Comparison of ENCODE assay signal across 26 cellular contexts in the genomic region with DNA sequence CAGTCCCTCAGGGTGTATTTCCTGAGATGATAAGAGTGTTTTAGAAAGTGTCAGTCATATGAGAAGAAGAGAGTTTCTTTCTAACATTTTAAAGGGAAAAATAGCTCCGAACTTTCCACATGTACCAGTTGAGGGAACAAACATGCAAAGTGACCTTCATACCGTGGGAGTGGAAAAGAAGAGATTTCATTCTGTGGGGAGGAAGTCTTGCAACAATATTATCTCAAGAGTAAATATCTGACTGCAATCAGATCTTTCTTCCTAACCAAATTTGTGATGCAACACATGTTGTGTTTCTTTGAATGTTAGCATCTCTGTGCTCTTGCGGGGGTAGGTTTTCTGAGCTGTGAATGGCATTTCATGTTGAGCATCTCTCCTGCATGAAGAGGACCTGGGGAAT. TPM values are rescaled to one million over a fixed set of nuclear protein-coding genes. Genes with fewer than 3 reads are reported as not detected.
DNase-seq lines count a peak whose midpoint lies in the region; ATAC-seq and TF ChIP-seq lines count a peak whose summit lies in the region.
"Had no signal": no experiment of that assay in that cellular context is flagged by ENCODE, and none has a peak within 500 bp of the region (broad histone marks: within the 10 kb centered on the region; RNA-seq: fewer than 3 reads in every experiment).

No MANE protein-coding gene starts in this region.

- BruUV-seq in Panc1 (replicated peaks; lab: Mats Ljungman, UMichigan), result no TSS peak

- H4K20me1 ChIP-seq in GM23338 (replicated peaks; ENCODE audit: insufficient read depth), result no peaks in the 10 kb centered on the region

- H3K4me2 ChIP-seq in GM23338, result no peak overlapping the region
- H3K4me2 ChIP-seq: smooth muscle cell had no signal

- H3K27ac ChIP-seq in Panc1 (ENCODE audit: low read length) (peak overlapping the region; percentile 1; the same call in 1 of the 2 replicates), GM23338 (ENCODE audit: low read depth) (no peak overlapping the region)
- H3K27ac ChIP-seq in naive thymus-derived CD4-positive, alpha-beta T cell (ENCODE audit: low read depth, low read length), result no peak overlapping the region
- H3K27ac ChIP-seq: heart left ventricle, SK-N-MC, suprapubic skin, WERI-Rb-1 had no signal

- peaks cover 3% of the 10 kb centered on the region for H3K36me3 Mint-ChIP-seq in activated naive CD4-positive, alpha-beta T cell treated with anti-CD3 and anti-CD28 coated beads for 36 hours (ENCODE audit: low read depth)
- H3K36me3 Mint-ChIP-seq in activated naive CD4-positive, alpha-beta T cell treated with anti-CD3 and anti-CD28 coated beads, Interleukin-2, amount 10 ng/mL, durations not matched to agents 7 days and 5 days, result peaks cover 2% of the 10 kb centered on the region
- H3K36me3 Mint-ChIP-seq in naive thymus-derived CD4-positive, alpha-beta T cell, result peaks cover 0 to 5% (median 0%) of the 10 kb centered on the region in 5 donors
- H3K36me3 Mint-ChIP-seq in GM23338 (ENCODE audit: low read depth), result no peaks in the 10 kb centered on the region

- H3K4me1 Mint-ChIP-seq in activated naive CD4-positive, alpha-beta T cell treated with anti-CD3 and anti-CD28 coated beads for 36 hours (ENCODE audit: low read depth), result peaks cover 27% of the 10 kb centered on the region
- peaks cover 29% of the 10 kb centered on the region for H3K4me1 Mint-ChIP-seq in activated naive CD4-positive, alpha-beta T cell treated with anti-CD3 and anti-CD28 coated beads, Interleukin-2, amount 10 ng/mL, durations not matched to agents 7 days and 5 days
- H3K4me1 Mint-ChIP-seq in naive thymus-derived CD4-positive, alpha-beta T cell, result peaks cover 17 to 37% (median 29%) of the 10 kb centered on the region in 7 donors
- no peaks in the 10 kb centered on the region for H3K4me1 Mint-ChIP-seq in GM23338

- no peak overlapping the region for H2AFZ ChIP-seq in GM23338

- H3K4me1 ChIP-seq in Panc1 (ENCODE audit: control insufficient read depth, insufficient read depth, low read length) (no peaks in the 10 kb centered on the region), GM23338 (ENCODE audit: insufficient read depth) (no peaks in the 10 kb centered on the region)
- peaks cover 0 to 9% of the 10 kb centered on the region in 2 donors for H3K4me1 ChIP-seq in naive thymus-derived CD4-positive, alpha-beta T cell (ENCODE audit: control insufficient read depth in 2 of 2, insufficient read depth in 2 of 2, low read length in 2 of 2)
- H3K4me1 ChIP-seq: suprapubic skin had no signal

- no peaks in the 10 kb centered on the region for H3F3A ChIP-seq in GM23338 (replicated peaks; ENCODE audit: low read depth)

- no peaks in the 10 kb centered on the region for H3K9me2 ChIP-seq in GM23338 (ENCODE audit: insufficient read depth)

- peak overlapping the region; percentile 34 for H3K27ac Mint-ChIP-seq in activated naive CD4-positive, alpha-beta T cell treated with anti-CD3 and anti-CD28 coated beads for 36 hours
- H3K27ac Mint-ChIP-seq in activated naive CD4-positive, alpha-beta T cell treated with anti-CD3 and anti-CD28 coated beads, Interleukin-2, amount 10 ng/mL, durations not matched to agents 7 days and 5 days, result no peak overlapping the region
- H3K27ac Mint-ChIP-seq in naive thymus-derived CD4-positive, alpha-beta T cell, result peak overlapping the region in 8 of 9 donors; percentile 38 to 84 (median 64)
- H3K27ac Mint-ChIP-seq in GM23338, result no peak overlapping the region

- H3K79me2 ChIP-seq in GM23338 (replicated peaks; ENCODE audit: insufficient read depth), result no peaks in the 10 kb centered on the region

- intact Hi-C loops in activated naive CD4-positive, alpha-beta T cell treated with anti-CD3 and anti-CD28 coated beads for 36 hours (cut with micrococcal nuclease), result loop anchor here (5.0 to 10.0 kb wide), 3 partner anchors 490 to 1030 kb away; partner anchors contain the start of genes CDC20B, MCIDAS and SLC38A9
- intact Hi-C loops in Panc1 (cut with micrococcal nuclease; ENCODE audit: unreplicated experiment) (loop anchor here (10.0 kb wide), 2 partner anchors 208 to 488 kb away; partner anchors contain the start of genes IL6ST and SLC38A9), posterior cingulate gyrus (cut with DNase I) (no loop called here)
- intact Hi-C loops in naive thymus-derived CD4-positive, alpha-beta T cell (cut with micrococcal nuclease), result loop anchor here in 1 of 2 donors (5.0 to 10.0 kb wide), 5 partner anchors 145 to 1030 kb away; partner anchors contain the start of genes CDC20B and SLC38A9

- in situ Hi-C loops in Panc1 (cut with HindIII; ENCODE audit: low pct_unique_long_range_greater_than_20kb, low sequenced_read_pairs), result no loop called here

- no peaks in the 10 kb centered on the region for H3K27me3 Mint-ChIP-seq in activated naive CD4-positive, alpha-beta T cell treated with anti-CD3 and anti-CD28 coated beads for 36 hours (ENCODE audit: low read depth)
- no peaks in the 10 kb centered on the region for H3K27me3 Mint-ChIP-seq in activated naive CD4-positive, alpha-beta T cell treated with anti-CD3 and anti-CD28 coated beads, Interleukin-2, amount 10 ng/mL, durations not matched to agents 7 days and 5 days
- H3K27me3 Mint-ChIP-seq in naive thymus-derived CD4-positive, alpha-beta T cell, result no peaks in the 10 kb centered on the region
- H3K27me3 Mint-ChIP-seq in GM23338 (ENCODE audit: insufficient read depth, low read depth, poor library complexity), result no peaks in the 10 kb centered on the region

- H3K9me3 ChIP-seq in Panc1 (ENCODE audit: control insufficient read depth, insufficient read depth, low read depth, low read length), result no peaks in the 10 kb centered on the region
- no peaks in the 10 kb centered on the region for H3K9me3 ChIP-seq in naive thymus-derived CD4-positive, alpha-beta T cell (ENCODE audit: control insufficient read depth in 2 of 3, low read length in 3 of 3)
- H3K9me3 ChIP-seq: heart left ventricle, suprapubic skin had no signal

- no peak overlapping the region for H3K4me3 Mint-ChIP-seq in activated naive CD4-positive, alpha-beta T cell treated with anti-CD3 and anti-CD28 coated beads for 36 hours
- H3K4me3 Mint-ChIP-seq in activated naive CD4-positive, alpha-beta T cell treated with anti-CD3 and anti-CD28 coated beads, Interleukin-2, amount 10 ng/mL, durations not matched to agents 7 days and 5 days, result no peak overlapping the region
- peak overlapping the region in 4 of 10 donors; percentile 4 to 44 (median 29) for H3K4me3 Mint-ChIP-seq in naive thymus-derived CD4-positive, alpha-beta T cell
- no peak overlapping the region for H3K4me3 Mint-ChIP-seq in GM23338

- no peak for TF ChIP-seq CTCF in Panc1 (IDR thresholded peaks at IDR 0.05)
- TF ChIP-seq CTCF in GM23338 (conservative IDR thresholded peaks at IDR 0.05; ENCODE audit: low read depth in 2 of 2), result no peak

- POLR2A ChIA-PET in Panc1 (lab: Charles Lee), result no interaction called here
- POLR2A ChIA-PET in naive thymus-derived CD4-positive, alpha-beta T cell (lab: Charles Lee), result interaction anchor here (1.0 to 3.3 kb wide), 4 partner anchors 110 to 227 kb away, joined by 3 to 21 read pairs (median 4); no protein-coding TSS in a partner anchor

- CTCF ChIA-PET in activated naive CD4-positive, alpha-beta T cell treated with anti-CD3 and anti-CD28 coated beads for 36 hours (lab: Charles Lee), result interaction anchor here (0.5 to 4.9 kb wide), 20 partner anchors 31 to 727 kb away, joined by 3 to 123 read pairs (median 4); no protein-coding TSS in a partner anchor
- CTCF ChIA-PET in activated naive CD4-positive, alpha-beta T cell treated with anti-CD3 and anti-CD28 coated beads, Interleukin-2, amount 10 ng/mL, durations not matched to agents 7 days and 5 days (lab: Charles Lee), result interaction anchor here (1.3 to 4.8 kb wide), 4 partner anchors 22 to 347 kb away, joined by 3 to 110 read pairs (median 37); no protein-coding TSS in a partner anchor
- CTCF ChIA-PET in Panc1 (lab: Charles Lee), result no interaction called here
- CTCF ChIA-PET in naive thymus-derived CD4-positive, alpha-beta T cell (lab: Charles Lee), result interaction anchor here (0.6 to 4.9 kb wide), 13 partner anchors 13 to 365 kb away, joined by 3 to 120 read pairs (median 3); no protein-coding TSS in a partner anchor

- H3K36me3 ChIP-seq in Panc1 (ENCODE audit: control insufficient read depth, insufficient read depth, low read length) (no peaks in the 10 kb centered on the region), GM23338 (ENCODE audit: insufficient read depth) (no peaks in the 10 kb centered on the region)
- H3K36me3 ChIP-seq in naive thymus-derived CD4-positive, alpha-beta T cell (ENCODE audit: control insufficient read depth in 2 of 3, insufficient read depth in 3 of 3, low read length in 3 of 3), result no peaks in the 10 kb centered on the region
- H3K36me3 ChIP-seq: heart left ventricle, suprapubic skin, WERI-Rb-1 had no signal

- H3K4me3 ChIP-seq in Panc1 (ENCODE audit: low read depth in 2 of 2, low read length in 2 of 2) (no peak overlapping the region), GM23338 (no peak overlapping the region)
- no peak overlapping the region for H3K4me3 ChIP-seq in naive thymus-derived CD4-positive, alpha-beta T cell (ENCODE audit: low read length)
- H3K4me3 ChIP-seq: GM12878, heart left ventricle, SK-N-MC, smooth muscle cell, suprapubic skin had no signal

- no peak for ATAC-seq in Panc1
- ATAC-seq in naive thymus-derived CD4-positive, alpha-beta T cell, result no peak
- no peak for ATAC-seq in GM23338
- no peak for ATAC-seq in HG03280 (IDR thresholded peaks at IDR 0.05; ENCODE audit: unreplicated experiment)
- ATAC-seq: GM12878, heart left ventricle had no signal

- DNase-seq in activated naive CD4-positive, alpha-beta T cell treated with anti-CD3 and anti-CD28 coated beads for 36 hours, result no peak
- DNase-seq in activated naive CD4-positive, alpha-beta T cell treated with anti-CD3 and anti-CD28 coated beads, Interleukin-2, amount 10 ng/mL, durations not matched to agents 7 days and 5 days, result no peak
- DNase-seq in Panc1 (ENCODE audit: low read depth, low spot score) (no peak), fibroblast of gingiva (ENCODE audit: low read depth) (peak; percentile 47), GM23338 (ENCODE audit: low spot score) (no peak), posterior cingulate gyrus (no peak)
- no peak for DNase-seq in naive thymus-derived CD4-positive, alpha-beta T cell
- DNase-seq: ACHN; activated CD4-positive, alpha-beta T cell treated with anti-CD3 and anti-CD28 coated beads, Interleukin-2, amount 50 U/mL, for 1 hour; activated effector memory CD4-positive, alpha-beta T cell treated with anti-CD3 and anti-CD28 coated beads, Interleukin-2, amount 50 U/mL, for 16 hours; amygdala; C1 segment of cervical spinal cord; heart left ventricle; Kasumi-1; mesendoderm; NCI-H1694; NCI-H526; stimulated activated CD4-positive, alpha-beta T cell treated with anti-CD3 and anti-CD28 coated beads, Interleukin-2, amount 100 ng/mL, for 24 hours; WERI-Rb-1 had no signal

- H3K9me3 Mint-ChIP-seq in activated naive CD4-positive, alpha-beta T cell treated with anti-CD3 and anti-CD28 coated beads for 36 hours, result peaks cover 4% of the 10 kb centered on the region
- H3K9me3 Mint-ChIP-seq in activated naive CD4-positive, alpha-beta T cell treated with anti-CD3 and anti-CD28 coated beads, Interleukin-2, amount 10 ng/mL, durations not matched to agents 7 days and 5 days, result peaks cover 2% of the 10 kb centered on the region
- H3K9me3 Mint-ChIP-seq in naive thymus-derived CD4-positive, alpha-beta T cell, result peaks cover 0 to 8% (median 0%) of the 10 kb centered on the region in 11 donors
- no peaks in the 10 kb centered on the region for H3K9me3 Mint-ChIP-seq in GM23338

- no peaks in the 10 kb centered on the region for H3K27me3 ChIP-seq in Panc1 (ENCODE audit: control insufficient read depth, insufficient read depth, low read length)
- no peaks in the 10 kb centered on the region for H3K27me3 ChIP-seq in naive thymus-derived CD4-positive, alpha-beta T cell (ENCODE audit: control insufficient read depth in 2 of 2, insufficient read depth in 2 of 2, low read length in 2 of 2)
- H3K27me3 ChIP-seq in GM23338 (ENCODE audit: insufficient read depth), result no peaks in the 10 kb centered on the region
- H3K27me3 ChIP-seq: heart left ventricle, suprapubic skin had no signal

RNA-seq across cellular contexts. Expression of gene ANKRD55, which starts 30.6 kb away (rescaled TPM):
- 10 to 100 TPM; 14.1 to 14.6 TPM for total RNA-seq in activated naive CD4-positive, alpha-beta T cell treated with anti-CD3 and anti-CD28 coated beads for 36 hours
- not detected for total RNA-seq in Panc1 (2021; ENCODE audit: unreplicated experiment)
- polyA plus RNA-seq in Panc1 (2012; ENCODE audit: insufficient read length), result 0.22 TPM
- 10 to 100 TPM in 4 of 5 experiments, 1 to 10 TPM in 1; 7.1 to 26.4 (median 23.8) TPM for total RNA-seq in naive thymus-derived CD4-positive, alpha-beta T cell
- 10 to 100 TPM; 48.2 to 89.7 TPM for polyA plus RNA-seq in naive thymus-derived CD4-positive, alpha-beta T cell
- total RNA-seq in GM23338 (2014; rRNA removed; shearing (Covaris generic)), result not detected in 2 replicates
- not detected in 2 replicates for polyA plus RNA-seq in GM23338 (2016; fragmentation: Nextera tagmentation; extraction: Ambion mirVana)
- total RNA-seq: bronchial epithelial cell, fibroblast of lung, GM12878 had no signal
- polyA plus RNA-seq: fibroblast of lung, heart left ventricle had no signal

Comparison
In these comparisons a context has a peak if more than half of its experiments do, and no peak if none do; other contexts are left out.
1. H3K27ac Mint-ChIP-seq: peak in activated naive CD4-positive, alpha-beta T cell treated with anti-CD3 and anti-CD28 coated beads for 36 hours (single experiment) and naive thymus-derived CD4-positive, alpha-beta T cell (8 of 9); none in activated naive CD4-positive, alpha-beta T cell treated with anti-CD3 and anti-CD28 coated beads, Interleukin-2, amount 10 ng/mL, durations not matched to agents 7 days and 5 days (single experiment) and GM23338 (single experiment).